Comparison of ENCODE assay signal across 1 cellular context in genomic region chrX:110267874-110268273, GRCh38.
TF ChIP-seq lines count a peak whose summit lies in the region.

No MANE protein-coding gene starts in this region.

TF ChIP-seq in H1, 55 proteins besides CTCF, POLR2A, EP300 and RAD21:
- no peak for TF ChIP-seq BACH1 (IDR thresholded peaks at IDR 0.05; ENCODE audit: low read length)
- TF ChIP-seq RNF2 (IDR thresholded peaks at IDR 0.05; ENCODE audit: borderline replicate concordance, low read depth, low read length, missing control alignments, poor library complexity, severe bottlenecking), result no peak
- no peak for TF ChIP-seq GABPA (IDR thresholded peaks at IDR 0.05; ENCODE audit: borderline replicate concordance, insufficient read depth, low read length)
- TF ChIP-seq CBX8 (IDR thresholded peaks at IDR 0.05; ENCODE audit: borderline replicate concordance, low read depth, low read length), result no peak
- no peak for TF ChIP-seq SRF (IDR thresholded peaks at IDR 0.05; ENCODE audit: low read depth, low read length)
- no peak for TF ChIP-seq NRF1 (IDR thresholded peaks at IDR 0.05; ENCODE audit: low read depth, low read length)
- TF ChIP-seq KDM5A (IDR thresholded peaks at IDR 0.05; ENCODE audit: low read length), result no peak
- no peak for TF ChIP-seq PHF8 (conservative IDR thresholded peaks at IDR 0.05; ENCODE audit: low read depth, low read length)
- no peak for TF ChIP-seq CTBP2 (IDR thresholded peaks at IDR 0.05; ENCODE audit: borderline replicate concordance, insufficient read depth, insufficient read length, low read length)
- no peak for TF ChIP-seq FOSL1 (IDR thresholded peaks at IDR 0.05; ENCODE audit: insufficient read depth, low read depth, low read length)
- no peak for TF ChIP-seq CHD7 (IDR thresholded peaks at IDR 0.05; ENCODE audit: insufficient replicate concordance, low read length)
